Comparison of ENCODE assay signal across 1 cellular context in genomic region chr1:212488436-212489283, GRCh38.
A peak's percentile ranks its signal among the peaks of the same experiment; 100 is the strongest.
TF ChIP-seq lines count a peak whose summit lies in the region.

No MANE protein-coding gene starts in this region.

TF ChIP-seq in IMR-90, 13 proteins besides CTCF, POLR2A, EP300 and RAD21 (continued from another document):
- TF ChIP-seq, protein P1, sequence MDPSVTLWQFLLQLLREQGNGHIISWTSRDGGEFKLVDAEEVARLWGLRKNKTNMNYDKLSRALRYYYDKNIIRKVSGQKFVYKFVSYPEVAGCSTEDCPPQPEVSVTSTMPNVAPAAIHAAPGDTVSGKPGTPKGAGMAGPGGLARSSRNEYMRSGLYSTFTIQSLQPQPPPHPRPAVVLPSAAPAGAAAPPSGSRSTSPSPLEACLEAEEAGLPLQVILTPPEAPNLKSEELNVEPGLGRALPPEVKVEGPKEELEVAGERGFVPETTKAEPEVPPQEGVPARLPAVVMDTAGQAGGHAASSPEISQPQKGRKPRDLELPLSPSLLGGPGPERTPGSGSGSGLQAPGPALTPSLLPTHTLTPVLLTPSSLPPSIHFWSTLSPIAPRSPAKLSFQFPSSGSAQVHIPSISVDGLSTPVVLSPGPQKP (IDR thresholded peaks at IDR 0.05; ENCODE audit: borderline replicate concordance, low read depth, low read length): no peak
- peak; percentile 77 for TF ChIP-seq FOS (IDR thresholded peaks at IDR 0.05; ENCODE audit: low read depth, low read length)
- TF ChIP-seq MAZ (IDR thresholded peaks at IDR 0.05; ENCODE audit: borderline replicate concordance, low read depth, low read length): no peak
- TF ChIP-seq CEBPB (IDR thresholded peaks at IDR 0.05; ENCODE audit: low read depth, low read length): peak; percentile 94
- TF ChIP-seq CHD1 (IDR thresholded peaks at IDR 0.05; ENCODE audit: low read depth, low read length): no peak
